1 cellular context compared by ENCODE assay signal in genomic region chr3:149502438-149502837, GRCh38.
TF ChIP-seq lines count a peak whose summit lies in the region.

No MANE protein-coding gene starts in this region.

TF ChIP-seq in IMR-90, 13 proteins besides CTCF, POLR2A, EP300 and RAD21 (continued from another document):
- TF ChIP-seq MXI1 (IDR thresholded peaks at IDR 0.05; ENCODE audit: borderline replicate concordance, low read depth, low read length) (no peak), CEBPB (IDR thresholded peaks at IDR 0.05; ENCODE audit: low read depth, low read length) (no peak), RFX5 (IDR thresholded peaks at IDR 0.05; ENCODE audit: low read depth, low read length) (no peak), BHLHE40 (IDR thresholded peaks at IDR 0.05; ENCODE audit: low read depth, low read length) (no peak)
